ENCODE assay signal across 22 cellular contexts in genomic region chr1:161079436-161080110, GRCh38. TPM values are rescaled to one million over a fixed set of nuclear protein-coding genes. Genes with fewer than 3 reads are reported as not detected.
A peak's percentile ranks its signal among the peaks of the same experiment; 100 is the strongest.
DNase-seq lines count a peak whose midpoint lies in the region; ATAC-seq, FAIRE-seq and TF ChIP-seq lines count a peak whose summit lies in the region.
"Had no signal": no experiment of that assay in that cellular context is flagged by ENCODE, and none has a peak within 500 bp of the region (broad histone marks: within the 10 kb centered on the region; RNA-seq: fewer than 3 reads in every experiment).

No MANE protein-coding gene starts in this region.

- BruUV-seq in K562 (replicated peaks; lab: Mats Ljungman, UMichigan), result no TSS peak

- H3K27ac ChIP-seq in GM23248 (peak overlapping the region; percentile 88), K562 (ENCODE audit: extremely low read depth, low read depth, low read length) (no peak overlapping the region), suprapubic skin (peak overlapping the region; percentile 92)

- H3K27me3 ChIP-seq in GM23248 (replicated peaks; ENCODE audit: insufficient read depth), result no peaks in the 10 kb centered on the region
- H3K27me3 ChIP-seq in K562 (ENCODE audit: control insufficient read depth in 2 of 2, insufficient read depth in 2 of 2, low read length in 2 of 2), result no peaks in the 10 kb centered on the region
- H3K27me3 ChIP-seq in suprapubic skin, result no peaks in the 10 kb centered on the region
- H3K27me3 ChIP-seq: foreskin keratinocyte had no signal

- DNase-seq in GM23248 (no peak), K562 (ENCODE audit: extremely low read depth in 1 of 4, low spot score in 3 of 4) (no peak), suprapubic skin (ENCODE audit: low spot score in 2 of 2) (no peak), hypothalamus (lab: John Stamatoyannopoulos, UW) (no peak)
- DNase-seq: activated B cell treated with CpG ODN at 0.5 μM for 24 hours; AML-193; foreskin keratinocyte; midbrain; NCI-H1436 treated with DMSO at 0.1 percent for 48 hours; NCI-H2171; NCI-H526 treated with DMSO at 0.1 percent for 48 hours; SIG-M5; stimulated activated CD4-positive, alpha-beta T cell treated with anti-CD3 and anti-CD28 coated beads, Interleukin-2, amount 100 ng/mL, for 48 hours had no signal

- H3K4me3 ChIP-seq in GM23248 (no peak overlapping the region), K562 (no peak overlapping the region), suprapubic skin (no peak overlapping the region)

- no peaks in the 10 kb centered on the region for H3K9me3 ChIP-seq in GM23248 (ENCODE audit: low read depth)
- no peaks in the 10 kb centered on the region for H3K9me3 ChIP-seq in K562 (replicated peaks; ENCODE audit: control insufficient read depth, insufficient read depth, low read depth, low read length)
- H3K9me3 ChIP-seq in suprapubic skin, result no peaks in the 10 kb centered on the region

- peaks cover 31% of the 10 kb centered on the region for H3F3A ChIP-seq in GM23248 (ENCODE audit: insufficient read depth)

- FAIRE-seq in K562 (lab: Jason Lieb, UNC), result no peak
- FAIRE-seq: colon, HTR-8/SVneo had no signal

- H3K9me1 ChIP-seq in K562 (ENCODE audit: control insufficient read depth, insufficient read depth, low read length), result no peaks in the 10 kb centered on the region

- H2AFZ ChIP-seq in GM23248 (peak overlapping the region; percentile 64; the same call in 1 of the 2 replicates), K562 (ENCODE audit: low read depth, low read length) (no peak overlapping the region)

- in situ Hi-C loops in GM23248 (cut with MboI), result no loop called here
- in situ Hi-C loops in K562 (cut with MboI), result loop anchor here (25.0 kb wide), 1 partner anchor 242 kb away; no protein-coding TSS in a partner anchor

- H4K20me1 ChIP-seq in GM23248 (ENCODE audit: insufficient read depth) (no peaks in the 10 kb centered on the region), K562 (replicated peaks; ENCODE audit: control insufficient read depth, insufficient read depth, low read length) (no peaks in the 10 kb centered on the region)

- WGBS in GM23248 (ENCODE audit: low coverage in 1 of 2, low lambda C conversion rate in 2 of 2, missing lambda C conversion rate in 2 of 2), 2 experiments, result 63 to 70% methylated on average over 39 to 41 of the region's 41 CpGs
- 64% methylated on average over 39 of the region's 41 CpGs for whole genome bisulfite sequencing in K562 (ENCODE audit: insufficient coverage, low coverage, missing lambda C conversion rate)
- WGBS in suprapubic skin, result 66% methylated on average over 41 of the region's 41 CpGs

- H3K9ac ChIP-seq in GM23248 (no peak overlapping the region), K562 (ENCODE audit: insufficient read depth in 1 of 2, low read depth in 2 of 2, low read length in 2 of 2) (no peak overlapping the region)

- TF ChIP-seq RAD21 in K562 (CRISPR knock-in tag; conservative IDR thresholded peaks at IDR 0.05 in 1 of 2, IDR thresholded peaks at IDR 0.05 in 1 of 2), result no peak

- POLR2A ChIA-PET in K562 (lab: Yijun Ruan, JAX), result interaction anchor here (0.6 to 2.1 kb wide), 3 partner anchors 13 to 33 kb away, joined by 3 to 5 read pairs (median 4); partner anchors contain the start of gene USF1

- no peaks in the 10 kb centered on the region for H3K36me3 ChIP-seq in GM23248 (ENCODE audit: low read depth)
- no peaks in the 10 kb centered on the region for H3K36me3 ChIP-seq in K562 (ENCODE audit: control insufficient read depth, insufficient read depth, low read length)
- no peaks in the 10 kb centered on the region for H3K36me3 ChIP-seq in suprapubic skin

- no peak for TF ChIP-seq CTCF in K562 (IDR thresholded peaks at IDR 0.05 in 2 of 3, conservative IDR thresholded peaks at IDR 0.05 in 1 of 3; ENCODE audit: insufficient read depth in 2 of 3, low read depth in 1 of 3, low read length in 3 of 3)
- TF ChIP-seq CTCF in suprapubic skin (IDR thresholded peaks at IDR 0.05), result no peak

- H3K79me2 ChIP-seq in GM23248 (ENCODE audit: insufficient read depth), result no peaks in the 10 kb centered on the region
- no peaks in the 10 kb centered on the region for H3K79me2 ChIP-seq in K562 (ENCODE audit: control insufficient read depth, insufficient read depth, low read length)

- H3K4me1 ChIP-seq in GM23248 (ENCODE audit: insufficient read depth) (peaks cover 45% of the 10 kb centered on the region), K562 (replicated peaks in 1 of 2; ENCODE audit: control insufficient read depth in 2 of 2, insufficient read depth in 2 of 2, low read length in 2 of 2) (peaks cover 20 to 21% of the 10 kb centered on the region in 2 experiments; a peak in 4 of 5 replicates), suprapubic skin (peaks cover 55% of the 10 kb centered on the region)

- TF ChIP-seq EP300 in K562 (IDR thresholded peaks at IDR 0.05; ENCODE audit: low read length) (no peak), suprapubic skin (IDR thresholded peaks at IDR 0.05) (no peak)

- CTCF ChIA-PET in K562 (lab: Yijun Ruan, JAX; ENCODE audit: low intra/inter-chr PET ratio), result no interaction called here

- no peaks in the 10 kb centered on the region for H3K9me2 ChIP-seq in GM23248 (ENCODE audit: insufficient read depth)

- intact Hi-C loops in K562 (cut with micrococcal nuclease), result loop anchor here (10.0 kb wide), 1 partner anchor 55 kb away; the partner anchor contains the start of gene DEDD

- ATAC-seq in K562 (no peak), HG03457 (IDR thresholded peaks at IDR 0.05; ENCODE audit: unreplicated experiment) (no peak)
- ATAC-seq: activated naive CD4-positive, alpha-beta T cell treated with anti-CD3 and anti-CD28 coated beads, Interleukin-2, amount 50 U/mL, for 72 hours; foreskin keratinocyte had no signal

- TF ChIP-seq POLR2A in K562 (conservative IDR thresholded peaks at IDR 0.05), result no peak
- no peak for TF ChIP-seq POLR2A in suprapubic skin (IDR thresholded peaks at IDR 0.05)

- H3K4me2 ChIP-seq in GM23248 (ENCODE audit: unreplicated experiment), result no peak overlapping the region
- no peak overlapping the region for H3K4me2 ChIP-seq in K562 (ENCODE audit: insufficient read depth, low read length)

RNA-seq across cellular contexts. Expression of gene NECTIN4, which starts 9.8 kb away (rescaled TPM):
- 0.54 TPM in 1 of 2 replicates, not detected in the other for total RNA-seq in GM23248 (2014; rRNA removed; shearing (Covaris generic))
- polyA plus RNA-seq in GM23248 (2016; fragmentation: Nextera tagmentation; extraction: Ambion mirVana) (0.40 and 0.54 TPM in 2 replicates), K562 (2011; rRNA removed) (0.01 TPM in 1 of 2 replicates, not detected in the other), K562 (2014; fragmentation: Illumina TruSeq; extraction: Trizol) (not detected in 2 replicates), K562 (2014; fragmentation: Nextera tagmentation; extraction: Ambion mirVana) (not detected), K562 (2014; rRNA removed) (0.09 TPM in 1 of 2 replicates, not detected in the other)
- total RNA-seq in K562 (2011; cell fraction: chromatin; rRNA removed; ENCODE audit: low replicate concordance), result 0.16 and 0.25 TPM in 2 replicates
- total RNA-seq in K562 (2011; cell fraction: nucleolus; rRNA removed), result not detected in 2 replicates
- total RNA-seq in K562 (2011; cell fraction: nucleoplasm; rRNA removed), result not detected in 2 replicates
- total RNA-seq in K562 (2014; rRNA removed) (not detected in 2 replicates), K562 (2014; rRNA removed; fragmentation: Illumina TruSeq; extraction: Trizol) (not detected in 2 replicates), K562 (2015; rRNA removed; fragmentation: Illumina TruSeq; extraction: Trizol) (not detected in 2 replicates), K562 (2021) (0.09 TPM in 1 of 2 replicates, not detected in the other), suprapubic skin (100 to 1,000 TPM; 126 to 188 (median 164) TPM)
- 0.01 and 0.13 TPM in 2 replicates for polyA plus RNA-seq in K562 (2011; cell fraction: cytosol; rRNA removed)
- polyA plus RNA-seq in K562 (2011; cell fraction: nucleus; rRNA removed), result 0.10 and 0.18 TPM in 2 replicates
- polyA plus RNA-seq in K562 (2012), result 0.07 and 0.12 TPM in 2 replicates
- polyA minus RNA-seq in K562 (2011; rRNA and poly(A)+ RNA removed), result not detected in 2 replicates
- polyA minus RNA-seq in K562 (2011; cell fraction: cytosol; rRNA and poly(A)+ RNA removed), result not detected in 2 replicates
- polyA minus RNA-seq in K562 (2011; cell fraction: nucleus; rRNA and poly(A)+ RNA removed), result 0.27 TPM in 1 of 2 replicates, not detected in the other
- total RNA-seq: activated B cell treated with CpG ODN at 0.5 μM for 24 hours, skeletal muscle tissue had no signal
- polyA plus RNA-seq: neural cell had no signal

RNA-seq across cellular contexts. Expression of gene ARHGAP30, which starts 9.9 kb away (rescaled TPM):
- total RNA-seq in GM23248 (2014; rRNA removed; shearing (Covaris generic)), result not detected in 2 replicates
- 0.21 and 0.29 TPM in 2 replicates for polyA plus RNA-seq in GM23248 (2016; fragmentation: Nextera tagmentation; extraction: Ambion mirVana)
- 0.12 and 0.28 TPM in 2 replicates for total RNA-seq in K562 (2011; cell fraction: chromatin; rRNA removed; ENCODE audit: low replicate concordance)
- total RNA-seq in K562 (2011; cell fraction: nucleolus; rRNA removed), result 0.13 and 0.17 TPM in 2 replicates
- 0.15 TPM in 1 of 2 replicates, not detected in the other for total RNA-seq in K562 (2011; cell fraction: nucleoplasm; rRNA removed)
- total RNA-seq in K562 (2014; rRNA removed), result 0.04 and 0.73 TPM in 2 replicates
- total RNA-seq in K562 (2014; rRNA removed; fragmentation: Illumina TruSeq; extraction: Trizol), result 0.06 and 0.07 TPM in 2 replicates
- 0.04 and 0.07 TPM in 2 replicates for total RNA-seq in K562 (2015; rRNA removed; fragmentation: Illumina TruSeq; extraction: Trizol)
- 0.35 and 0.42 TPM in 2 replicates for total RNA-seq in K562 (2021)
- 0.12 and 0.20 TPM in 2 replicates for polyA plus RNA-seq in K562 (2011; rRNA removed)
- polyA plus RNA-seq in K562 (2011; cell fraction: cytosol; rRNA removed), result 0.15 and 0.58 TPM in 2 replicates
- 0.10 and 0.28 TPM in 2 replicates for polyA plus RNA-seq in K562 (2011; cell fraction: nucleus; rRNA removed)
- 0.21 and 0.39 TPM in 2 replicates for polyA plus RNA-seq in K562 (2012)
- polyA plus RNA-seq in K562 (2014; fragmentation: Illumina TruSeq; extraction: Trizol), result 0.11 and 0.12 TPM in 2 replicates
- polyA plus RNA-seq in K562 (2014; fragmentation: Nextera tagmentation; extraction: Ambion mirVana), result under 1 TPM; 0.01 to 0.03 TPM
- polyA plus RNA-seq in K562 (2014; rRNA removed), result 0.17 and 0.18 TPM in 2 replicates
- 0.09 and 0.14 TPM in 2 replicates for polyA minus RNA-seq in K562 (2011; rRNA and poly(A)+ RNA removed)
- 0.19 TPM in 1 of 2 replicates, not detected in the other for polyA minus RNA-seq in K562 (2011; cell fraction: cytosol; rRNA and poly(A)+ RNA removed)
- not detected in 2 replicates for polyA minus RNA-seq in K562 (2011; cell fraction: nucleus; rRNA and poly(A)+ RNA removed)
- total RNA-seq in suprapubic skin, result 10 to 100 TPM; 12.3 to 46.2 (median 14.5) TPM
- total RNA-seq: foreskin keratinocyte, progenitor cell of endocrine pancreas had no signal
- polyA plus RNA-seq: foreskin keratinocyte, neural cell had no signal

RNA-seq across cellular contexts. Expression of gene KLHDC9, which starts 18.6 kb away (rescaled TPM):
- 3.7 and 5.6 TPM in 2 replicates for total RNA-seq in GM23248 (2014; rRNA removed; shearing (Covaris generic))
- polyA plus RNA-seq in GM23248 (2016; fragmentation: Nextera tagmentation; extraction: Ambion mirVana), result 3.2 and 3.3 TPM in 2 replicates
- total RNA-seq in K562 (2011; cell fraction: chromatin; rRNA removed; ENCODE audit: low replicate concordance), result not detected in 2 replicates
- not detected in 2 replicates for total RNA-seq in K562 (2011; cell fraction: nucleolus; rRNA removed)
- total RNA-seq in K562 (2011; cell fraction: nucleoplasm; rRNA removed), result not detected in 2 replicates
- total RNA-seq in K562 (2014; rRNA removed), result not detected in 2 replicates
- total RNA-seq in K562 (2014; rRNA removed; fragmentation: Illumina TruSeq; extraction: Trizol), result not detected in 2 replicates
- total RNA-seq in K562 (2015; rRNA removed; fragmentation: Illumina TruSeq; extraction: Trizol), result not detected in 2 replicates
- not detected in 2 replicates for total RNA-seq in K562 (2021)
- polyA plus RNA-seq in K562 (2011; rRNA removed), result not detected in 2 replicates
- polyA plus RNA-seq in K562 (2011; cell fraction: cytosol; rRNA removed), result not detected in 2 replicates
- polyA plus RNA-seq in K562 (2011; cell fraction: nucleus; rRNA removed), result not detected in 2 replicates
- polyA plus RNA-seq in K562 (2012), result not detected in 2 replicates
- not detected in 2 replicates for polyA plus RNA-seq in K562 (2014; fragmentation: Illumina TruSeq; extraction: Trizol)
- not detected for polyA plus RNA-seq in K562 (2014; fragmentation: Nextera tagmentation; extraction: Ambion mirVana)
- polyA plus RNA-seq in K562 (2014; rRNA removed), result not detected in 2 replicates
- not detected in 2 replicates for polyA minus RNA-seq in K562 (2011; rRNA and poly(A)+ RNA removed)
- not detected in 2 replicates for polyA minus RNA-seq in K562 (2011; cell fraction: cytosol; rRNA and poly(A)+ RNA removed)
- not detected in 2 replicates for polyA minus RNA-seq in K562 (2011; cell fraction: nucleus; rRNA and poly(A)+ RNA removed)
- 1 to 10 TPM in 3 of 4 donors, not detected in 1; 1.3 to 4.0 (median 1.4) TPM for total RNA-seq in suprapubic skin
- total RNA-seq: Daoy; skeletal muscle tissue; T-helper 2 cell treated with Interferon-gamma antibody and Interleukin-4, amounts not matched to agents 100 ng/mL and 5 ng/mL, for 36 hours had no signal

RNA-seq across cellular contexts. Expression of gene USF1, which starts 33.8 kb away (rescaled TPM):
- total RNA-seq in GM23248 (2014; rRNA removed; shearing (Covaris generic)), result 53.2 and 68.4 TPM in 2 replicates
- polyA plus RNA-seq in GM23248 (2016; fragmentation: Nextera tagmentation; extraction: Ambion mirVana), result 12.2 and 17.1 TPM in 2 replicates
- 56.3 and 125 TPM in 2 replicates for total RNA-seq in K562 (2011; cell fraction: chromatin; rRNA removed; ENCODE audit: low replicate concordance)
- total RNA-seq in K562 (2011; cell fraction: nucleolus; rRNA removed), result 93.4 and 97.7 TPM in 2 replicates
- total RNA-seq in K562 (2011; cell fraction: nucleoplasm; rRNA removed), result 70.5 and 77.6 TPM in 2 replicates
- total RNA-seq in K562 (2014; rRNA removed), result 59.8 and 77.5 TPM in 2 replicates
- 43.1 and 52.9 TPM in 2 replicates for total RNA-seq in K562 (2014; rRNA removed; fragmentation: Illumina TruSeq; extraction: Trizol)
- total RNA-seq in K562 (2015; rRNA removed; fragmentation: Illumina TruSeq; extraction: Trizol), result 56.4 and 57.5 TPM in 2 replicates
- total RNA-seq in K562 (2021), result 50.6 and 51.1 TPM in 2 replicates
- polyA plus RNA-seq in K562 (2011; rRNA removed), result 52.8 and 54.2 TPM in 2 replicates
- polyA plus RNA-seq in K562 (2011; cell fraction: cytosol; rRNA removed), result 52.1 and 58.4 TPM in 2 replicates
- polyA plus RNA-seq in K562 (2011; cell fraction: nucleus; rRNA removed), result 205 and 262 TPM in 2 replicates
- polyA plus RNA-seq in K562 (2012), result 44.8 and 45.4 TPM in 2 replicates
- polyA plus RNA-seq in K562 (2014; fragmentation: Illumina TruSeq; extraction: Trizol), result 53.1 and 57.5 TPM in 2 replicates
- polyA plus RNA-seq in K562 (2014; fragmentation: Nextera tagmentation; extraction: Ambion mirVana), result 10 to 100 TPM in 1 of 2 experiments, 1 to 10 TPM in 1; 7.4 to 46.3 TPM
- polyA plus RNA-seq in K562 (2014; rRNA removed), result 50.9 and 60.2 TPM in 2 replicates
- 67.4 and 82.4 TPM in 2 replicates for polyA minus RNA-seq in K562 (2011; rRNA and poly(A)+ RNA removed)
- 31.4 and 33.5 TPM in 2 replicates for polyA minus RNA-seq in K562 (2011; cell fraction: cytosol; rRNA and poly(A)+ RNA removed)
- 33.8 and 36.8 TPM in 2 replicates for polyA minus RNA-seq in K562 (2011; cell fraction: nucleus; rRNA and poly(A)+ RNA removed)
- total RNA-seq in suprapubic skin, result 10 to 100 TPM; 33.9 to 88.7 (median 43.7) TPM

RNA-seq across cellular contexts. Expression of gene PFDN2, which starts 38.3 kb away (rescaled TPM):
- 32.4 and 35.9 TPM in 2 replicates for total RNA-seq in GM23248 (2014; rRNA removed; shearing (Covaris generic))
- polyA plus RNA-seq in GM23248 (2016; fragmentation: Nextera tagmentation; extraction: Ambion mirVana), result 121 and 125 TPM in 2 replicates
- 7.8 and 9.5 TPM in 2 replicates for total RNA-seq in K562 (2011; cell fraction: chromatin; rRNA removed; ENCODE audit: low replicate concordance)
- total RNA-seq in K562 (2011; cell fraction: nucleolus; rRNA removed), result 11.7 and 12.6 TPM in 2 replicates
- 12.9 and 15.2 TPM in 2 replicates for total RNA-seq in K562 (2011; cell fraction: nucleoplasm; rRNA removed)
- 154 and 172 TPM in 2 replicates for total RNA-seq in K562 (2014; rRNA removed)
- total RNA-seq in K562 (2014; rRNA removed; fragmentation: Illumina TruSeq; extraction: Trizol), result 101 and 120 TPM in 2 replicates
- total RNA-seq in K562 (2015; rRNA removed; fragmentation: Illumina TruSeq; extraction: Trizol), result 104 TPM in 2 replicates
- total RNA-seq in K562 (2021), result 142 and 144 TPM in 2 replicates
- polyA plus RNA-seq in K562 (2011; rRNA removed), result 120 and 176 TPM in 2 replicates
- 84.9 and 146 TPM in 2 replicates for polyA plus RNA-seq in K562 (2011; cell fraction: cytosol; rRNA removed)
- polyA plus RNA-seq in K562 (2011; cell fraction: nucleus; rRNA removed), result 22.6 and 36.2 TPM in 2 replicates
- 171 and 265 TPM in 2 replicates for polyA plus RNA-seq in K562 (2012)
- polyA plus RNA-seq in K562 (2014; fragmentation: Illumina TruSeq; extraction: Trizol), result 181 and 235 TPM in 2 replicates
- polyA plus RNA-seq in K562 (2014; fragmentation: Nextera tagmentation; extraction: Ambion mirVana), result 10 to 100 TPM; 50.2 to 77.1 TPM
- polyA plus RNA-seq in K562 (2014; rRNA removed), result 335 and 361 TPM in 2 replicates
- polyA minus RNA-seq in K562 (2011; rRNA and poly(A)+ RNA removed), result 107 and 130 TPM in 2 replicates
- polyA minus RNA-seq in K562 (2011; cell fraction: cytosol; rRNA and poly(A)+ RNA removed), result 25.7 and 27.9 TPM in 2 replicates
- 4.8 and 15.6 TPM in 2 replicates for polyA minus RNA-seq in K562 (2011; cell fraction: nucleus; rRNA and poly(A)+ RNA removed)
- total RNA-seq in suprapubic skin, result 10 to 100 TPM; 21.3 to 33.9 (median 27.1) TPM

Comparison
In these comparisons a context has a peak if more than half of its experiments do, and no peak if none do; other contexts are left out.
1. RNA of gene NECTIN4, which starts 9.8 kb away (total RNA-seq): 126 to 188 TPM in suprapubic skin; 0.54 TPM in GM23248 and 0.09 to 0.25 TPM in K562; every median in the first group is over 10 times any median in the second.
2. RNA of gene ARHGAP30, which starts 9.9 kb away (total RNA-seq): 12.3 to 46.2 TPM in suprapubic skin; 0.04 to 0.73 TPM in K562 and not detected in GM23248; every median in the first group is over 4 times any median in the second.